Comparison of ENCODE assay signal across 2 cellular contexts in genomic region chr2:237490009-237490804, GRCh38.
TF ChIP-seq lines count a peak whose summit lies in the region.

No MANE protein-coding gene starts in this region.

TF ChIP-seq in A549, 52 proteins besides CTCF, POLR2A, EP300 and RAD21 (continued from another document):
- TF ChIP-seq REST (IDR thresholded peaks at IDR 0.05) (no peak), JUN (IDR thresholded peaks at IDR 0.05) (no peak; a peak in 2 of 5 replicates), ZC3H11A (IDR thresholded peaks at IDR 0.05) (no peak), TP53 (CRISPR knock-in tag; IDR thresholded peaks at IDR 0.05) (no peak), MAFK (IDR thresholded peaks at IDR 0.05; ENCODE audit: partially characterized antibody) (no peak), USF2 (IDR thresholded peaks at IDR 0.05) (no peak), SMC3 (IDR thresholded peaks at IDR 0.05) (no peak), FOXS1 (CRISPR knock-in tag; IDR thresholded peaks at IDR 0.05) (no peak), PHF8 (IDR thresholded peaks at IDR 0.05; ENCODE audit: borderline replicate concordance, low read depth) (no peak), MYC (IDR thresholded peaks at IDR 0.05; ENCODE audit: borderline replicate concordance, low read length) (no peak), HOXB13 (CRISPR knock-in tag; IDR thresholded peaks at IDR 0.05; ENCODE audit: low read depth) (no peak), HOXA7 (CRISPR knock-in tag; IDR thresholded peaks at IDR 0.05) (no peak), CHD4 (IDR thresholded peaks at IDR 0.05; ENCODE audit: borderline replicate concordance) (no peak), EHF (CRISPR knock-in tag; IDR thresholded peaks at IDR 0.05) (no peak), PBX3 (IDR thresholded peaks at IDR 0.05) (no peak), HOXB5 (CRISPR knock-in tag; IDR thresholded peaks at IDR 0.05) (no peak; the same call in 1 of the 2 replicates)

TF ChIP-seq in IMR-90, 13 proteins besides CTCF, POLR2A, EP300 and RAD21 (continued from another document):
- TF ChIP-seq ELK1 (IDR thresholded peaks at IDR 0.05; ENCODE audit: borderline replicate concordance, low read depth, low read length) (no peak), BHLHE40 (IDR thresholded peaks at IDR 0.05; ENCODE audit: low read depth, low read length) (no peak), MAFK (IDR thresholded peaks at IDR 0.05; ENCODE audit: low read depth, low read length) (no peak), FOS (IDR thresholded peaks at IDR 0.05; ENCODE audit: low read depth, low read length) (no peak), NFE2L2 (IDR thresholded peaks at IDR 0.05; ENCODE audit: low read depth, low read length) (no peak), CEBPB (IDR thresholded peaks at IDR 0.05; ENCODE audit: low read depth, low read length) (no peak), USF2 (IDR thresholded peaks at IDR 0.05; ENCODE audit: low read depth, low read length) (no peak), MXI1 (IDR thresholded peaks at IDR 0.05; ENCODE audit: borderline replicate concordance, low read depth, low read length) (no peak), SMC3 (IDR thresholded peaks at IDR 0.05; ENCODE audit: low read depth, low read length) (no peak)
